ENCODE assay signal across 2 cellular contexts in the genomic region with DNA sequence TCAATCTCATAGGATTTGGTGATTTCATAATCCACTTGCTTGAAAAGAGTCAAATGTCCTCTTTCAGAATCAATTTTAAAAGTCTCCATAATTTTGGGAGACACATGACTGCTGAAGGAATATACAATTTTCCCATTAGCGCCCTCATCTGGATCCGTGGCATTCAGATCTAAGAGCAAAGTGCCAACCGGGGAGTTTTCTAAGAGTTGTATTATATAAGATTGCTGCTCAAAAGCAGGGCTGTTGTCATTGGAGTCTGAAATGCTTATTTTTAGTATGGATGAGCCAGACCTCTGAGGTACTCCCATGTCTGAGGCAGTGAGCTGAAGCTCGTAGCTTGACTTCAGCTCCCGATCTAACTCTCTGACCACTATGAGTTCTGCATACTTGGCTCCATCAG.
TF ChIP-seq lines count a peak whose summit lies in the region.

No MANE protein-coding gene starts in this region.

TF ChIP-seq in IMR-90, 13 proteins besides CTCF, POLR2A, EP300 and RAD21:
- no peak for TF ChIP-seq MAZ (IDR thresholded peaks at IDR 0.05; ENCODE audit: borderline replicate concordance, low read depth, low read length)
- no peak for TF ChIP-seq RCOR1 (IDR thresholded peaks at IDR 0.05; ENCODE audit: insufficient replicate concordance, low read length)
- TF ChIP-seq MXI1 (IDR thresholded peaks at IDR 0.05; ENCODE audit: borderline replicate concordance, low read depth, low read length) = no peak
- TF ChIP-seq, protein P1, sequence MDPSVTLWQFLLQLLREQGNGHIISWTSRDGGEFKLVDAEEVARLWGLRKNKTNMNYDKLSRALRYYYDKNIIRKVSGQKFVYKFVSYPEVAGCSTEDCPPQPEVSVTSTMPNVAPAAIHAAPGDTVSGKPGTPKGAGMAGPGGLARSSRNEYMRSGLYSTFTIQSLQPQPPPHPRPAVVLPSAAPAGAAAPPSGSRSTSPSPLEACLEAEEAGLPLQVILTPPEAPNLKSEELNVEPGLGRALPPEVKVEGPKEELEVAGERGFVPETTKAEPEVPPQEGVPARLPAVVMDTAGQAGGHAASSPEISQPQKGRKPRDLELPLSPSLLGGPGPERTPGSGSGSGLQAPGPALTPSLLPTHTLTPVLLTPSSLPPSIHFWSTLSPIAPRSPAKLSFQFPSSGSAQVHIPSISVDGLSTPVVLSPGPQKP (IDR thresholded peaks at IDR 0.05; ENCODE audit: borderline replicate concordance, low read depth, low read length) = no peak
- TF ChIP-seq, protein P2, sequence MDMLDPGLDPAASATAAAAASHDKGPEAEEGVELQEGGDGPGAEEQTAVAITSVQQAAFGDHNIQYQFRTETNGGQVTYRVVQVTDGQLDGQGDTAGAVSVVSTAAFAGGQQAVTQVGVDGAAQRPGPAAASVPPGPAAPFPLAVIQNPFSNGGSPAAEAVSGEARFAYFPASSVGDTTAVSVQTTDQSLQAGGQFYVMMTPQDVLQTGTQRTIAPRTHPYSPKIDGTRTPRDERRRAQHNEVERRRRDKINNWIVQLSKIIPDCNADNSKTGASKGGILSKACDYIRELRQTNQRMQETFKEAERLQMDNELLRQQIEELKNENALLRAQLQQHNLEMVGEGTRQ (IDR thresholded peaks at IDR 0.05; ENCODE audit: low read depth, low read length) = no peak
- TF ChIP-seq SMC3 (IDR thresholded peaks at IDR 0.05; ENCODE audit: low read depth, low read length) = peak; percentile 48; the same call in 1 of the 2 replicates
- no peak for TF ChIP-seq CHD1 (IDR thresholded peaks at IDR 0.05; ENCODE audit: low read depth, low read length)
- TF ChIP-seq FOS (IDR thresholded peaks at IDR 0.05; ENCODE audit: low read depth, low read length) = no peak
- 0 out of 2 replicates have a peak, but pooled peaks have one; percentile 3 for TF ChIP-seq MAFK (IDR thresholded peaks at IDR 0.05; ENCODE audit: low read depth, low read length)
- no peak for TF ChIP-seq RFX5 (IDR thresholded peaks at IDR 0.05; ENCODE audit: low read depth, low read length)

TF ChIP-seq in H1, 55 proteins besides CTCF, POLR2A, EP300 and RAD21:
- TF ChIP-seq SIN3A (conservative IDR thresholded peaks at IDR 0.05 in 1 of 2, IDR thresholded peaks at IDR 0.05 in 1 of 2; ENCODE audit: low read depth in 1 of 2, low read length in 2 of 2) (0 out of 4 replicates have a peak, but pooled peaks of 1 of the 2 experiments have one; percentile 28), CBX8 (IDR thresholded peaks at IDR 0.05; ENCODE audit: borderline replicate concordance, low read depth, low read length) (no peak)
